In the genomic region with DNA sequence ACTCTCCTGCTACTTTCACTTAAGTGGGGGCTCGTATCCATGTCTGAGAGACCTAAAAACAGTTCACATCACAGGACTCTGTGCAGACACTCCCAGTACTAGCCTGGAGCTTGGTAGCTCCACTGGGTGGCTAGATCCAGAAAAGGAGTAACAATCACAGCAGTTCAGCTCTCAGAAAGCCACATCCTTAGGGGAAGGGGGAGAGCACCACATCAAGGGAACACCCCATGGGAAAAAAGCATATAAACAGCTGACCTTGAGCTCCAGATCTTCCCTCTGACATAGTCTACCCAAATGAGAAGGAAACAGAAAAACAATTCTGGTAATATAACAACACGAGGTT, we compare ENCODE assay signal across 22 cellular contexts.
A peak's percentile ranks its signal among the peaks of the same experiment; 100 is the strongest.
DNase-seq lines count a peak whose midpoint lies in the region; ATAC-seq and TF ChIP-seq lines count a peak whose summit lies in the region.
"Had no signal": no experiment of that assay in that cellular context is flagged by ENCODE, and none has a peak within 500 bp of the region (broad histone marks: within the 10 kb centered on the region; RNA-seq: fewer than 3 reads in every experiment).

No MANE protein-coding gene starts in this region.

- TF ChIP-seq CTCF in BE2C (IDR thresholded peaks at IDR 0.05; ENCODE audit: low read depth, low read length), result peak; percentile 6; the same call in 1 of the 2 replicates

- H3K27me3 ChIP-seq in BE2C (no peaks in the 10 kb centered on the region), mesendoderm (ENCODE audit: insufficient read depth, low read length, poor library complexity) (no peaks in the 10 kb centered on the region)

- H3K79me1 ChIP-seq in mesendoderm (ENCODE audit: low read length), result peaks cover 1% of the 10 kb centered on the region

- H3K4me1 Mint-ChIP-seq in T-helper 17 cell, result peaks cover 7% of the 10 kb centered on the region
- H3K4me1 Mint-ChIP-seq: activated CD4-positive, alpha-beta T cell treated with anti-CD3 and anti-CD28 coated beads, Interleukin-2, amount 10 ng/mL, durations not matched to agents 7 days and 5 days had no signal

- H3K9ac ChIP-seq in mesendoderm (ENCODE audit: low read length), result no peak overlapping the region

- H3K4me1 ChIP-seq in BE2C (peaks cover 26% of the 10 kb centered on the region), mesendoderm (ENCODE audit: control insufficient read depth, low read depth, low read length) (peaks cover 4% of the 10 kb centered on the region)
- H3K4me1 ChIP-seq: lower lobe of right lung had no signal

- no peaks in the 10 kb centered on the region for H3K36me3 Mint-ChIP-seq in T-helper 17 cell (ENCODE audit: low read depth)

- no peaks in the 10 kb centered on the region for H3K36me3 ChIP-seq in BE2C
- H3K36me3 ChIP-seq in mesendoderm (ENCODE audit: control insufficient read depth, insufficient read depth, low read length), result no peaks in the 10 kb centered on the region
- H3K36me3 ChIP-seq: lower lobe of right lung, thoracic aorta had no signal

- H2BK15ac ChIP-seq in mesendoderm (replicated peaks; ENCODE audit: low read depth), result no peak overlapping the region

- H3K79me2 ChIP-seq in mesendoderm (ENCODE audit: control insufficient read depth, insufficient read depth, low read length), result no peaks in the 10 kb centered on the region

- WGBS in mesendoderm (ENCODE audit: extremely low coverage, insufficient coverage, low lambda C conversion rate), result no CpG with 5 or more reads among the region's 2 CpGs

- no peak overlapping the region for H2BK5ac ChIP-seq in mesendoderm (ENCODE audit: low read length)

- H3K4me3 ChIP-seq in BE2C (ENCODE audit: low read depth, low read length), result peak overlapping the region; percentile 47
- no peak overlapping the region for H3K4me3 ChIP-seq in mesendoderm (ENCODE audit: low read length)
- H3K4me3 ChIP-seq: lower lobe of right lung, thoracic aorta had no signal

- no peaks in the 10 kb centered on the region for H3K27me3 Mint-ChIP-seq in T-helper 17 cell
- H3K27me3 Mint-ChIP-seq: activated naive CD4-positive, alpha-beta T cell treated with anti-CD3 and anti-CD28 coated beads, Interleukin-2, amount 50 U/mL, for 24 hours; dendritic cell treated with granulocyte-macrophage colony-stimulating factor and Interleukin-4, amounts not matched to agents 40 ng/mL and 50 ng/mL, for 4 days had no signal

- no peak for ATAC-seq in T-helper 17 cell
- ATAC-seq in HG02588 (IDR thresholded peaks at IDR 0.05; ENCODE audit: unreplicated experiment), result no peak
- no peak for ATAC-seq in GM19324 (IDR thresholded peaks at IDR 0.05; ENCODE audit: low FRiP score, unreplicated experiment)
- ATAC-seq: lower lobe of right lung, SK-N-SH treated with all-trans-retinoic acid at 6 μM for 48 hours had no signal

- no peak overlapping the region for H3K27ac ChIP-seq in mesendoderm (ENCODE audit: low read depth, low read length)
- H3K27ac ChIP-seq: lower lobe of right lung, thoracic aorta had no signal

- no peak overlapping the region for H2AK5ac ChIP-seq in mesendoderm (ENCODE audit: low read length)

- no peak for DNase-seq in BE2C
- peak; percentile 19 for DNase-seq in HT1080 (ENCODE audit: low read depth)
- DNase-seq in T-helper 17 cell, result no peak
- no peak for DNase-seq in mesendoderm
- no peak for DNase-seq in T-helper 1 cell
- no peak for DNase-seq in NCI-H2107 treated with DMSO at 0.1 percent for 48 hours (lab: John Stamatoyannopoulos, UW; ENCODE audit: unreplicated experiment)
- DNase-seq: activated CD4-positive, alpha-beta T cell treated with anti-CD3 and anti-CD28 coated beads, Interleukin-2, amount 10 ng/mL, durations not matched to agents 7 days and 5 days; C1 segment of cervical spinal cord; caudate nucleus; HCEC 1CT; KG1; kidney; lower lobe of right lung; NCI-H524 treated with DMSO at 0.1 percent for 48 hours; stimulated activated CD4-positive, alpha-beta T cell treated with anti-CD3 and anti-CD28 coated beads, Interleukin-4, amount 100 ng/mL, for 4 hours had no signal

- peak overlapping the region; percentile 76 for H3K18ac ChIP-seq in mesendoderm (ENCODE audit: low read length)

- no peaks in the 10 kb centered on the region for H3K9me3 ChIP-seq in BE2C
- H3K9me3 ChIP-seq in T-helper 17 cell (ENCODE audit: control insufficient read depth, low read length, poor library complexity, severe bottlenecking), result no peaks in the 10 kb centered on the region
- H3K9me3 ChIP-seq: lower lobe of right lung, thoracic aorta had no signal

- no peak overlapping the region for H4K5ac ChIP-seq in mesendoderm (ENCODE audit: low read length)

- H3K4ac ChIP-seq in mesendoderm (ENCODE audit: low read depth, low read length), result no peak overlapping the region

- H3K56ac ChIP-seq in mesendoderm (ENCODE audit: low read length), result no peak overlapping the region

- H3K4me3 Mint-ChIP-seq in T-helper 17 cell, result peak overlapping the region; percentile 13
- H3K4me3 Mint-ChIP-seq: activated CD4-positive, alpha-beta T cell treated with anti-CD3 and anti-CD28 coated beads, Interleukin-2, amount 10 ng/mL, durations not matched to agents 7 days and 5 days; activated naive CD4-positive, alpha-beta T cell treated with anti-CD3 and anti-CD28 coated beads, Interleukin-2, amount 50 U/mL, for 24 hours; dendritic cell treated with granulocyte-macrophage colony-stimulating factor and Interleukin-4, amounts not matched to agents 40 ng/mL and 50 ng/mL, for 4 days; T-helper 2 cell treated with Interferon-gamma antibody and Interleukin-4, amounts not matched to agents 5 μg/mL and 100 μg/mL, for 36 hours had no signal

- H4K8ac ChIP-seq in mesendoderm (ENCODE audit: low read depth, low read length), result no peak overlapping the region

- no peak overlapping the region for H3K23ac ChIP-seq in mesendoderm (ENCODE audit: low read length)

- no peak overlapping the region for H2BK120ac ChIP-seq in mesendoderm (ENCODE audit: low read depth, low read length)

- no peak overlapping the region for H3K4me2 ChIP-seq in mesendoderm (ENCODE audit: low read length)

- no peak overlapping the region for H3K27ac Mint-ChIP-seq in T-helper 17 cell
- H3K27ac Mint-ChIP-seq: activated CD4-positive, alpha-beta T cell treated with anti-CD3 and anti-CD28 coated beads, Interleukin-2, amount 10 ng/mL, durations not matched to agents 7 days and 5 days; activated naive CD4-positive, alpha-beta T cell treated with anti-CD3 and anti-CD28 coated beads, Interleukin-2, amount 50 U/mL, for 24 hours; dendritic cell treated with granulocyte-macrophage colony-stimulating factor and Interleukin-4, amounts not matched to agents 40 ng/mL and 50 ng/mL, for 4 days; T-helper 2 cell treated with Interferon-gamma antibody and Interleukin-4, amounts not matched to agents 5 μg/mL and 100 μg/mL, for 36 hours had no signal
